ENCODE assay signal across 23 cellular contexts in genomic region chr15:63016234-63016633, GRCh38. TPM values are rescaled to one million over a fixed set of nuclear protein-coding genes. Genes with fewer than 3 reads are reported as not detected.
A peak's percentile ranks its signal among the peaks of the same experiment; 100 is the strongest.
DNase-seq lines count a peak whose midpoint lies in the region; ATAC-seq and TF ChIP-seq lines count a peak whose summit lies in the region.
"Had no signal": no experiment of that assay in that cellular context is flagged by ENCODE, and none has a peak within 500 bp of the region (broad histone marks: within the 10 kb centered on the region; RNA-seq: fewer than 3 reads in every experiment).

No MANE protein-coding gene starts in this region.

- H3K27ac ChIP-seq in right atrium auricular region (peak overlapping the region; percentile 49 to 60), fibroblast of lung (ENCODE audit: insufficient read depth, low read length) (peak overlapping the region; percentile 70), gastrocnemius medialis (peak overlapping the region; percentile 30 to 75 (median 64))
- H3K27ac ChIP-seq: KMS-11, VCaP had no signal

- no peaks in the 10 kb centered on the region for H3K9me3 ChIP-seq in right atrium auricular region
- H3K9me3 ChIP-seq in fibroblast of lung (ENCODE audit: control insufficient read depth, insufficient read depth, low read depth, low read length): no peaks in the 10 kb centered on the region
- H3K9me3 ChIP-seq in gastrocnemius medialis: no peaks in the 10 kb centered on the region
- H3K9me3 ChIP-seq: BE2C, left lung had no signal

- DNase-seq in right atrium auricular region (ENCODE audit: low spot score) (no peak), left cardiac atrium (no peak), fibroblast of lung (ENCODE audit: low read depth in 2 of 2) (peak in 1 of 2 donors; percentile 15), gastrocnemius medialis (no peak), AG08395 (ENCODE audit: low spot score) (no peak), GDM1 (lab: John Stamatoyannopoulos, UW) (no peak), SIG-M5 (lab: John Stamatoyannopoulos, UW) (no peak)
- no peak for DNase-seq in activated CD8-positive, alpha-beta T cell treated with anti-CD3 and anti-CD28 coated beads for 36 hours
- DNase-seq: activated CD4-positive, alpha-beta T cell treated with anti-CD3 and anti-CD28 coated beads for 48 hours; BE2C; central memory CD4-positive, alpha-beta T cell; midbrain; natural killer cell; NCI-H524 treated with DMSO at 0.1 percent for 48 hours; NK-92 treated with Interleukin-12 subunit alpha and Interleukin-12 subunit beta, amount 100 ng/mL, for 24 hours; stimulated activated CD4-positive, alpha-beta T cell treated with anti-CD3 and anti-CD28 coated beads, Interleukin-15, amount 100 ng/mL, for 24 hours; stimulated activated naive CD8-positive, alpha-beta T cell treated with anti-CD3 and anti-CD28 coated beads, Interleukin-15, Interleukin-2, amounts not matched to agents 100 U/mL and 50 U/mL, for 24 hours had no signal

- H3K27me3 ChIP-seq in right atrium auricular region: no peaks in the 10 kb centered on the region
- H3K27me3 ChIP-seq in fibroblast of lung (ENCODE audit: control insufficient read depth, insufficient read depth, low read length): no peaks in the 10 kb centered on the region
- H3K27me3 ChIP-seq in gastrocnemius medialis: no peaks in the 10 kb centered on the region
- H3K27me3 ChIP-seq: BE2C, left lung, tibial nerve had no signal

- H3K27ac Mint-ChIP-seq in activated CD8-positive, alpha-beta T cell treated with anti-CD3 and anti-CD28 coated beads for 36 hours: no peak overlapping the region
- H3K27ac Mint-ChIP-seq: activated CD8-positive, alpha-beta memory T cell treated with anti-CD3 and anti-CD28 coated beads, Interleukin-2, amount 10 ng/mL, durations not matched to agents 7 days and 5 days; activated naive CD4-positive, alpha-beta T cell treated with anti-CD3 and anti-CD28 coated beads, Interleukin-2, amount 50 U/mL, for 24 hours; natural killer cell had no signal

- TF ChIP-seq CTCF in right atrium auricular region (IDR thresholded peaks at IDR 0.05): no peak
- TF ChIP-seq CTCF in fibroblast of lung (conservative IDR thresholded peaks at IDR 0.05 in 1 of 2, IDR thresholded peaks at IDR 0.05 in 1 of 2; ENCODE audit: low read depth in 1 of 2, low read length in 2 of 2): no peak
- TF ChIP-seq CTCF in gastrocnemius medialis (IDR thresholded peaks at IDR 0.05 in 4 of 5, conservative IDR thresholded peaks at IDR 0.05 in 1 of 5): no peak
- TF ChIP-seq CTCF in activated CD8-positive, alpha-beta T cell treated with anti-CD3 and anti-CD28 coated beads for 36 hours (IDR thresholded peaks at IDR 0.05): no peak

- H3K9me3 Mint-ChIP-seq in activated CD8-positive, alpha-beta T cell treated with anti-CD3 and anti-CD28 coated beads for 36 hours: no peaks in the 10 kb centered on the region
- H3K9me3 Mint-ChIP-seq: activated naive CD4-positive, alpha-beta T cell treated with anti-CD3 and anti-CD28 coated beads, Interleukin-2, amount 50 U/mL, for 24 hours; natural killer cell had no signal

- H3K4me3 ChIP-seq in right atrium auricular region (no peak overlapping the region), fibroblast of lung (replicated peaks in 1 of 4; ENCODE audit: control extremely low read depth in 1 of 4, insufficient read depth in 1 of 4, low read depth in 3 of 4, low read length in 4 of 4) (no peak overlapping the region), gastrocnemius medialis (no peak overlapping the region)
- H3K4me3 ChIP-seq: left lung, tibial nerve had no signal

- H3K4me1 Mint-ChIP-seq in activated CD8-positive, alpha-beta T cell treated with anti-CD3 and anti-CD28 coated beads for 36 hours (ENCODE audit: low read depth): peaks cover 4% of the 10 kb centered on the region
- H3K4me1 Mint-ChIP-seq: activated naive CD4-positive, alpha-beta T cell treated with anti-CD3 and anti-CD28 coated beads, Interleukin-2, amount 50 U/mL, for 24 hours; natural killer cell had no signal

- no peak overlapping the region for H3K9ac ChIP-seq in fibroblast of lung (ENCODE audit: insufficient read depth, low read length)
- H3K9ac ChIP-seq: KMS-11 had no signal

- no peaks in the 10 kb centered on the region for H4K20me1 ChIP-seq in fibroblast of lung (ENCODE audit: control insufficient read depth, extremely low read depth, insufficient read depth, low read length)

- no peak overlapping the region for H2AFZ ChIP-seq in fibroblast of lung (ENCODE audit: low read length)

- peak overlapping the region; percentile 65 for H3K4me2 ChIP-seq in fibroblast of lung (ENCODE audit: extremely low read depth, insufficient read depth, low read length)
- H3K4me2 ChIP-seq: KMS-11 had no signal

- POLR2A ChIA-PET in activated CD8-positive, alpha-beta T cell treated with anti-CD3 and anti-CD28 coated beads for 36 hours (lab: Charles Lee): no interaction called here

- CTCF ChIA-PET in activated CD8-positive, alpha-beta T cell treated with anti-CD3 and anti-CD28 coated beads for 36 hours (lab: Charles Lee): no interaction called here

- ATAC-seq in left cardiac atrium (no peak), gastrocnemius medialis (no peak)
- no peak for ATAC-seq in activated CD8-positive, alpha-beta T cell treated with anti-CD3 and anti-CD28 coated beads for 36 hours
- ATAC-seq: natural killer cell; stimulated activated naive CD8-positive, alpha-beta T cell treated with anti-CD3 and anti-CD28 coated beads, Interleukin-15, Interleukin-2, amounts not matched to agents 100 U/mL and 50 U/mL, for 24 hours had no signal

- H3K36me3 ChIP-seq in right atrium auricular region: no peaks in the 10 kb centered on the region
- H3K36me3 ChIP-seq in fibroblast of lung (ENCODE audit: control insufficient read depth, insufficient read depth, low read length): no peaks in the 10 kb centered on the region
- H3K36me3 ChIP-seq in gastrocnemius medialis: no peaks in the 10 kb centered on the region
- H3K36me3 ChIP-seq: BE2C, left lung, tibial nerve had no signal

- intact Hi-C loops in left cardiac atrium (cut with DNase I) (no loop called here), gastrocnemius medialis (cut with DNase I; ENCODE audit: low total_unique reads) (loop anchor here (5.0 kb wide), 1 partner anchor 119 kb away; no protein-coding TSS in a partner anchor)
- intact Hi-C loops in activated CD8-positive, alpha-beta T cell treated with anti-CD3 and anti-CD28 coated beads for 36 hours (cut with micrococcal nuclease): no loop called here

- H3K79me2 ChIP-seq in fibroblast of lung (ENCODE audit: control insufficient read depth, insufficient read depth, low read length): no peaks in the 10 kb centered on the region

- H3K36me3 Mint-ChIP-seq in activated CD8-positive, alpha-beta T cell treated with anti-CD3 and anti-CD28 coated beads for 36 hours (ENCODE audit: low read depth): no peaks in the 10 kb centered on the region
- H3K36me3 Mint-ChIP-seq: activated CD8-positive, alpha-beta memory T cell treated with anti-CD3 and anti-CD28 coated beads, Interleukin-2, amount 10 ng/mL, durations not matched to agents 7 days and 5 days; activated naive CD4-positive, alpha-beta T cell treated with anti-CD3 and anti-CD28 coated beads, Interleukin-2, amount 50 U/mL, for 24 hours; natural killer cell had no signal

- no peak for TF ChIP-seq POLR2A in gastrocnemius medialis (IDR thresholded peaks at IDR 0.05)

- H3K4me3 Mint-ChIP-seq in activated CD8-positive, alpha-beta T cell treated with anti-CD3 and anti-CD28 coated beads for 36 hours: no peak overlapping the region
- H3K4me3 Mint-ChIP-seq: activated CD8-positive, alpha-beta memory T cell treated with anti-CD3 and anti-CD28 coated beads, Interleukin-2, amount 10 ng/mL, durations not matched to agents 7 days and 5 days; activated naive CD4-positive, alpha-beta T cell treated with anti-CD3 and anti-CD28 coated beads, Interleukin-2, amount 50 U/mL, for 24 hours; natural killer cell had no signal

- in situ Hi-C loops in gastrocnemius medialis (cut with MboI; ENCODE audit: low sequenced_read_pairs in 4 of 4): no loop called here

- peaks cover 0 to 31% of the 10 kb centered on the region in 2 donors for H3K4me1 ChIP-seq in right atrium auricular region
- peaks cover 38% of the 10 kb centered on the region for H3K4me1 ChIP-seq in fibroblast of lung (ENCODE audit: control insufficient read depth, extremely low read depth, insufficient read depth, low read length)
- peaks cover 19 to 21% of the 10 kb centered on the region in 2 donors for H3K4me1 ChIP-seq in gastrocnemius medialis

- H3K27me3 Mint-ChIP-seq in activated CD8-positive, alpha-beta T cell treated with anti-CD3 and anti-CD28 coated beads for 36 hours: peaks cover 2% of the 10 kb centered on the region
- H3K27me3 Mint-ChIP-seq: activated naive CD4-positive, alpha-beta T cell treated with anti-CD3 and anti-CD28 coated beads, Interleukin-2, amount 50 U/mL, for 24 hours had no signal

RNA-seq across cellular contexts. Expression of gene TPM1, which starts 26.3 kb away (rescaled TPM):
- total RNA-seq in right atrium auricular region (1,000 to 10,000 TPM; 5,368 to 7,988 TPM), left cardiac atrium (1,000 to 10,000 TPM; 8,049 to 9,104 TPM), fibroblast of lung (224 and 279 TPM in 2 replicates), gastrocnemius medialis (1,000 to 10,000 TPM in 1 of 4 donors, 100 to 1,000 TPM in 3; 656 to 1,383 (median 909) TPM)
- 515 and 1,732 TPM in 2 replicates for polyA plus RNA-seq in fibroblast of lung
- 351 and 1,059 TPM in 2 replicates for polyA plus RNA-seq in fibroblast of lung (2012)
- 61.4 and 196 TPM in 2 replicates for polyA minus RNA-seq in fibroblast of lung (ENCODE audit: low replicate concordance)
- total RNA-seq in activated CD8-positive, alpha-beta T cell treated with anti-CD3 and anti-CD28 coated beads for 36 hours: 1 to 10 TPM; 6.0 to 6.3 TPM

Comparison
In these comparisons a context has a peak if more than half of its experiments do, and no peak if none do; other contexts are left out.
1. RNA of gene TPM1, which starts 26.3 kb away (total RNA-seq): 8,049 to 9,104 TPM in left cardiac atrium, 5,368 to 7,988 TPM in right atrium auricular region, 656 to 1,383 TPM in gastrocnemius medialis and 224 to 279 TPM in fibroblast of lung; 6.0 to 6.3 TPM in activated CD8-positive, alpha-beta T cell treated with anti-CD3 and anti-CD28 coated beads for 36 hours; every median in the first group is over 10 times any median in the second.
2. Peak in every context shown above with its lines, with median percentiles within 50 percentile points of each other: H3K27ac ChIP-seq.